8 cellular contexts compared by ENCODE assay signal in genomic region chr21:15058718-15059316, GRCh38. TPM values are rescaled to one million over a fixed set of nuclear protein-coding genes. Genes with fewer than 3 reads are reported as not detected.
A peak's percentile ranks its signal among the peaks of the same experiment; 100 is the strongest.
DNase-seq lines count a peak whose midpoint lies in the region; ATAC-seq, FAIRE-seq and TF ChIP-seq lines count a peak whose summit lies in the region.

No MANE protein-coding gene starts in this region.

- H3K27me3 ChIP-seq in BLaER1: no peaks in the 10 kb centered on the region

- WGBS in mesodermal cell (ENCODE audit: insufficient coverage in 2 of 2), 2 experiments: 40% methylated on average over 1 of the region's 2 CpGs; no CpG with 5 or more reads in 1 of the 2 experiments

- H3K9me3 ChIP-seq in BLaER1 (no peaks in the 10 kb centered on the region), mesodermal cell (ENCODE audit: control insufficient read depth, low read length) (no peaks in the 10 kb centered on the region)

- no peak for TF ChIP-seq CTCF in HFFc6 (IDR thresholded peaks at IDR 0.05)

- peaks cover 31% of the 10 kb centered on the region; the same call in 1 of the 2 replicates for H3K36me3 ChIP-seq in BLaER1
- H3K36me3 ChIP-seq in mesodermal cell (ENCODE audit: control insufficient read depth, insufficient read depth, low read length): no peaks in the 10 kb centered on the region

- peak overlapping the region; percentile 99 for H3K9ac ChIP-seq in BLaER1

- peak overlapping the region; percentile 94 for H3K4me3 Mint-ChIP-seq in HFFc6
- H3K4me3 Mint-ChIP-seq in activated naive CD8-positive, alpha-beta T cell treated with anti-CD3 and anti-CD28 coated beads, Interleukin-2, amount 10 ng/mL, durations not matched to agents 7 days and 5 days: peak overlapping the region; percentile 80

- H3K27ac Mint-ChIP-seq in HFFc6: peak overlapping the region; percentile 67
- peak overlapping the region; percentile 76 for H3K27ac Mint-ChIP-seq in activated naive CD8-positive, alpha-beta T cell treated with anti-CD3 and anti-CD28 coated beads, Interleukin-2, amount 10 ng/mL, durations not matched to agents 7 days and 5 days

- peaks cover 87% of the 10 kb centered on the region for H4K20me1 ChIP-seq in BLaER1

- peaks cover 1% of the 10 kb centered on the region; the same call in 1 of the 2 replicates for H3K27me3 Mint-ChIP-seq in HFFc6 (ENCODE audit: insufficient read depth)
- H3K27me3 Mint-ChIP-seq in activated naive CD8-positive, alpha-beta T cell treated with anti-CD3 and anti-CD28 coated beads, Interleukin-2, amount 10 ng/mL, durations not matched to agents 7 days and 5 days: no peaks in the 10 kb centered on the region

- peaks cover 91% of the 10 kb centered on the region for H3K4me1 Mint-ChIP-seq in HFFc6 (ENCODE audit: low read depth)
- H3K4me1 Mint-ChIP-seq in activated naive CD8-positive, alpha-beta T cell treated with anti-CD3 and anti-CD28 coated beads, Interleukin-2, amount 10 ng/mL, durations not matched to agents 7 days and 5 days: peaks cover 69% of the 10 kb centered on the region

- peak; percentile 50 for ATAC-seq in activated naive CD8-positive, alpha-beta T cell treated with anti-CD3 and anti-CD28 coated beads, Interleukin-2, amount 10 ng/mL, durations not matched to agents 7 days and 5 days (ENCODE audit: low read depth)

- no peak for FAIRE-seq in urothelium cell line (lab: Jason Lieb, UNC)

- DNase-seq in HFFc6: peak; percentile 67
- no peak for DNase-seq in activated naive CD8-positive, alpha-beta T cell treated with anti-CD3 and anti-CD28 coated beads, Interleukin-2, amount 10 ng/mL, durations not matched to agents 7 days and 5 days
- DNase-seq in D341Med (ENCODE audit: low spot score): no peak
- DNase-seq in NCI-H1092 (lab: John Stamatoyannopoulos, UW): no peak
- DNase-seq in stimulated activated CD4-positive, alpha-beta T cell treated with anti-CD3 and anti-CD28 coated beads, Interleukin-15, amount 100 ng/mL, for 24 hours: no peak
- DNase-seq in urothelium cell line (ENCODE audit: low spot score): no peak

- POLR2A ChIA-PET in activated naive CD8-positive, alpha-beta T cell treated with anti-CD3 and anti-CD28 coated beads, Interleukin-2, amount 10 ng/mL, durations not matched to agents 7 days and 5 days (lab: Charles Lee): no interaction called here

- peaks cover 33% of the 10 kb centered on the region for H3K36me3 Mint-ChIP-seq in HFFc6 (ENCODE audit: low read depth)
- no peaks in the 10 kb centered on the region for H3K36me3 Mint-ChIP-seq in activated naive CD8-positive, alpha-beta T cell treated with anti-CD3 and anti-CD28 coated beads, Interleukin-2, amount 10 ng/mL, durations not matched to agents 7 days and 5 days

- peak overlapping the region; percentile 90 for H3K4me2 ChIP-seq in BLaER1

- H3K9me3 Mint-ChIP-seq in HFFc6: no peaks in the 10 kb centered on the region; the same call in 1 of the 2 replicates
- H3K9me3 Mint-ChIP-seq in activated naive CD8-positive, alpha-beta T cell treated with anti-CD3 and anti-CD28 coated beads, Interleukin-2, amount 10 ng/mL, durations not matched to agents 7 days and 5 days: no peaks in the 10 kb centered on the region

- H3K27ac ChIP-seq in BLaER1 (peak overlapping the region; percentile 99), mesodermal cell (ENCODE audit: low read depth, low read length, severe bottlenecking) (peak overlapping the region; percentile 16)

- peak overlapping the region; percentile 95 for H3K4me3 ChIP-seq in BLaER1
- H3K4me3 ChIP-seq in mesodermal cell (ENCODE audit: extremely low read depth, insufficient read depth, low read length, poor library complexity, severe bottlenecking): no peak overlapping the region

- peaks cover 78% of the 10 kb centered on the region for H3K4me1 ChIP-seq in BLaER1
- H3K4me1 ChIP-seq in mesodermal cell (ENCODE audit: control insufficient read depth, insufficient read depth, low read length, poor library complexity, severe bottlenecking): peaks cover 48% of the 10 kb centered on the region

RNA-seq across cellular contexts. Expression of gene NRIP1, which starts 6.0 kb away (rescaled TPM):
- total RNA-seq in HFFc6 (2021; fragmentation: NEBNext Ultra II Directional; extraction: Animal tissue kit (Norgen Biotek cat#: 25700)): 10 to 100 TPM; 39.1 to 56.6 (median 52.3) TPM
- 10 to 100 TPM; 22.7 to 27.3 TPM for total RNA-seq in activated naive CD8-positive, alpha-beta T cell treated with anti-CD3 and anti-CD28 coated beads, Interleukin-2, amount 10 ng/mL, durations not matched to agents 7 days and 5 days
- 25.0 TPM for polyA plus RNA-seq in mesodermal cell (2013, experiment 1 of 2)
- polyA plus RNA-seq in mesodermal cell (2013, experiment 2 of 2): 26.0 TPM
